In the genomic region with DNA sequence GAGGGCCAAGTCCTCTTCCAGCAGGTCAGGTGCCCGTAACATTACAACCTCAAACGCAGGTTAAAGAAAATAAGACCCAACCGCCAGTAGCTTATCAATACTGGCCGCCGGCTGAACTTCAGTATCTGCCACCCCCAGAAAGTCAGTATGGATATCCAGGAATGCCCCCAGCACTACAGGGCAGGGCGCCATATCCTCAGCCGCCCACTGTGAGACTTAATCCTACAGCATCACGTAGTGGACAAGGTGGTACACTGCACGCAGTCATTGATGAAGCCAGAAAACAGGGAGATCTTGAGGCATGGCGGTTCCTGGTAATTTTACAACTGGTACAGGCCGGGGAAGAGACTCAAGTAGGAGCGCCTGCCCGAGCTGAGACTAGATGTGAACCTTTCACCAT, we compare ENCODE assay signal across 8 cellular contexts. TPM values are rescaled to one million over a fixed set of nuclear protein-coding genes. Genes with fewer than 3 reads are reported as not detected.
DNase-seq lines count a peak whose midpoint lies in the region; ATAC-seq and TF ChIP-seq lines count a peak whose summit lies in the region.
"Not testable (repeated sequence)": the region's sequence is repeated elsewhere in the genome, so short reads cannot be mapped to it uniquely, and the experiment has no call there.

No MANE protein-coding gene starts in this region.

- not testable (repeated sequence) for H2BK12ac ChIP-seq in mesenchymal stem cell (ENCODE audit: low read length in 2 of 2)

- H3K27ac ChIP-seq in PC-3 (ENCODE audit: low read length); mesenchymal stem cell (ENCODE audit: low read length, poor library complexity, severe bottlenecking); tibial artery: not testable (repeated sequence)

- H3K9me3 ChIP-seq in PC-3 (ENCODE audit: low read length); mesenchymal stem cell (ENCODE audit: control insufficient read depth, low read length); tibial artery: not testable (repeated sequence)

- H3K4me2 ChIP-seq in PC-3 (ENCODE audit: low read length); mesenchymal stem cell (ENCODE audit: low read length, poor library complexity, severe bottlenecking): not testable (repeated sequence)

- not testable (repeated sequence) for H3K9me3 Mint-ChIP-seq in activated naive CD4-positive, alpha-beta T cell treated with anti-CD3 and anti-CD28 coated beads, Interleukin-2, amount 50 U/mL, for 72 hours

- not testable (repeated sequence) for H3K14ac ChIP-seq in mesenchymal stem cell (ENCODE audit: low read length in 2 of 2)

- H3K36me3 Mint-ChIP-seq in activated naive CD4-positive, alpha-beta T cell treated with anti-CD3 and anti-CD28 coated beads, Interleukin-2, amount 50 U/mL, for 72 hours, result not testable (repeated sequence)

- not testable (repeated sequence) for H2AK5ac ChIP-seq in mesenchymal stem cell (ENCODE audit: low read length, severe bottlenecking)

- not testable (repeated sequence) for H3K36me3 ChIP-seq in PC-3 (ENCODE audit: low read depth, low read length); mesenchymal stem cell (ENCODE audit: control insufficient read depth in 1 of 2, insufficient read depth in 2 of 2, low read depth in 1 of 2, low read length in 2 of 2); tibial artery

- peak; percentile 63 for DNase-seq in EL
- DNase-seq in PC-3, result peak; percentile 71
- peak in 1 of 2 donors; percentile 44 for DNase-seq in activated naive CD4-positive, alpha-beta T cell treated with anti-CD3 and anti-CD28 coated beads, Interleukin-2, amount 50 U/mL, for 72 hours (ENCODE audit: low spot score in 2 of 2)
- peak; percentile 75 for DNase-seq in fibroblast of pulmonary artery (ENCODE audit: low read depth)
- peak; percentile 66 for DNase-seq in mesenchymal stem cell
- DNase-seq in tibial artery, result not testable (repeated sequence)

- H3K9ac ChIP-seq in PC-3 (ENCODE audit: low read length); mesenchymal stem cell (ENCODE audit: low read length): not testable (repeated sequence)

- not testable (repeated sequence) for H3K79me1 ChIP-seq in mesenchymal stem cell (replicated peaks; ENCODE audit: low read length, poor library complexity, severe bottlenecking)

- not testable (repeated sequence) for H3K27me3 ChIP-seq in PC-3 (ENCODE audit: low read length); mesenchymal stem cell (ENCODE audit: control insufficient read depth in 1 of 2, insufficient read depth in 1 of 2, low read length in 2 of 2); tibial artery

- H3K9me2 ChIP-seq in PC-3 (replicated peaks; ENCODE audit: low read length), result not testable (repeated sequence)

- BruUV-seq in PC-3 (replicated peaks; lab: Mats Ljungman, UMichigan), result not testable (repeated sequence)

- H4K20me1 ChIP-seq in PC-3 (ENCODE audit: low read length), result not testable (repeated sequence)

- intact Hi-C loops in PC-3 (cut with micrococcal nuclease), result not testable (repeated sequence)
- intact Hi-C loops in tibial artery (cut with DNase I; ENCODE audit: low total_unique reads), result loop anchor here (5.0 kb wide), 1 partner anchor 89 kb away; no protein-coding TSS in a partner anchor

- H3K4ac ChIP-seq in mesenchymal stem cell (ENCODE audit: low read depth in 1 of 2, low read length in 2 of 2), result not testable (repeated sequence)

- H2BK15ac ChIP-seq in mesenchymal stem cell (ENCODE audit: low read depth, poor library complexity, severe bottlenecking), result not testable (repeated sequence)

- CTCF ChIA-PET in PC-3 (lab: Charles Lee), result not testable (repeated sequence)

- H3K79me2 ChIP-seq in PC-3 (ENCODE audit: low read length), result not testable (repeated sequence)

- H4K91ac ChIP-seq in mesenchymal stem cell (ENCODE audit: low read length), result not testable (repeated sequence)

- H3K18ac ChIP-seq in mesenchymal stem cell (ENCODE audit: low read depth in 1 of 2, low read length in 2 of 2), result not testable (repeated sequence)

- 72% methylated on average over 9 of the region's 13 CpGs for WGBS in mesenchymal stem cell

- peak; percentile 92 for ATAC-seq in GM19467 (IDR thresholded peaks at IDR 0.05; ENCODE audit: unreplicated experiment)
- peak; percentile 54 for ATAC-seq in HG03097 (IDR thresholded peaks at IDR 0.05; ENCODE audit: low FRiP score, unreplicated experiment)
- peak; percentile 88 for ATAC-seq in PC-3
- peak; percentile 86 to 87 for ATAC-seq in activated naive CD4-positive, alpha-beta T cell treated with anti-CD3 and anti-CD28 coated beads, Interleukin-2, amount 50 U/mL, for 72 hours

- not testable (repeated sequence) for H2AFZ ChIP-seq in PC-3 (ENCODE audit: low read length); mesenchymal stem cell (ENCODE audit: low read depth, low read length)

- not testable (repeated sequence) for H2BK5ac ChIP-seq in mesenchymal stem cell (ENCODE audit: low read depth, low read length, poor library complexity, severe bottlenecking)

- H3F3A ChIP-seq in PC-3 (ENCODE audit: low read length, unreplicated experiment), result not testable (repeated sequence)

- not testable (repeated sequence) for H3K23ac ChIP-seq in mesenchymal stem cell (ENCODE audit: low read length in 2 of 2)

- not testable (repeated sequence) for H3K4me3 ChIP-seq in PC-3 (ENCODE audit: low read length); fibroblast of pulmonary artery (replicated peaks; ENCODE audit: low read depth, low read length); mesenchymal stem cell (ENCODE audit: insufficient read depth in 1 of 2, low read depth in 1 of 2, low read length in 2 of 2); tibial artery

- TF ChIP-seq CTCF in PC-3 (conservative IDR thresholded peaks at IDR 0.05; ENCODE audit: low read depth, low read length) (peak; percentile 54), fibroblast of pulmonary artery (IDR thresholded peaks at IDR 0.05; ENCODE audit: low read length, missing control alignments) (peak; percentile 58), tibial artery (IDR thresholded peaks at IDR 0.05) (peak; percentile 23 to 35)

- POLR2A ChIA-PET in PC-3 (lab: Charles Lee; ENCODE audit: unreplicated experiment), result not testable (repeated sequence)

- not testable (repeated sequence) for H4K8ac ChIP-seq in mesenchymal stem cell (ENCODE audit: low read length)

- not testable (repeated sequence) for H3K27ac Mint-ChIP-seq in activated naive CD4-positive, alpha-beta T cell treated with anti-CD3 and anti-CD28 coated beads, Interleukin-2, amount 50 U/mL, for 72 hours

- H3K4me1 ChIP-seq in PC-3 (ENCODE audit: insufficient read depth, low read length); mesenchymal stem cell (ENCODE audit: control insufficient read depth, insufficient read depth, low read depth, low read length): not testable (repeated sequence)
- H3K4me1 ChIP-seq in tibial artery, result peaks cover 0 to 12% (median 3%) of the 10 kb centered on the region in 4 donors

- not testable (repeated sequence) for H2BK120ac ChIP-seq in mesenchymal stem cell (ENCODE audit: low read depth, low read length)

RNA-seq across cellular contexts. Expression of a gene that starts 7.0 kb away (rescaled TPM):
- 2,441 and 2,844 TPM in 2 replicates for total RNA-seq in PC-3 (2014; rRNA removed)
- total RNA-seq in activated naive CD4-positive, alpha-beta T cell treated with anti-CD3 and anti-CD28 coated beads, Interleukin-2, amount 50 U/mL, for 72 hours, result 1,000 to 10,000 TPM; 1,662 to 1,709 TPM
- polyA plus RNA-seq in mesenchymal stem cell (2013, experiment 1 of 2), result 2,151 TPM
- polyA plus RNA-seq in mesenchymal stem cell (2013, experiment 2 of 2), result 2,096 TPM

RNA-seq across cellular contexts. Expression of a gene that starts 16.6 kb away (rescaled TPM):
- 22.8 and 27.6 TPM in 2 replicates for total RNA-seq in PC-3 (2014; rRNA removed)
- 10 to 100 TPM; 22.7 to 48.1 TPM for total RNA-seq in activated naive CD4-positive, alpha-beta T cell treated with anti-CD3 and anti-CD28 coated beads, Interleukin-2, amount 50 U/mL, for 72 hours
- polyA plus RNA-seq in mesenchymal stem cell (2013, experiment 1 of 2), result 7.1 TPM
- 7.2 TPM for polyA plus RNA-seq in mesenchymal stem cell (2013, experiment 2 of 2)

RNA-seq across cellular contexts. Expression of a gene that starts 30.9 kb away (rescaled TPM):
- total RNA-seq in PC-3 (2014; rRNA removed), result 12.1 and 14.1 TPM in 2 replicates
- total RNA-seq in activated naive CD4-positive, alpha-beta T cell treated with anti-CD3 and anti-CD28 coated beads, Interleukin-2, amount 50 U/mL, for 72 hours, result 10 to 100 TPM; 16.1 to 20.0 TPM
- 3.4 TPM for polyA plus RNA-seq in mesenchymal stem cell (2013, experiment 1 of 2)
- polyA plus RNA-seq in mesenchymal stem cell (2013, experiment 2 of 2), result 3.7 TPM
